In the genomic region with DNA sequence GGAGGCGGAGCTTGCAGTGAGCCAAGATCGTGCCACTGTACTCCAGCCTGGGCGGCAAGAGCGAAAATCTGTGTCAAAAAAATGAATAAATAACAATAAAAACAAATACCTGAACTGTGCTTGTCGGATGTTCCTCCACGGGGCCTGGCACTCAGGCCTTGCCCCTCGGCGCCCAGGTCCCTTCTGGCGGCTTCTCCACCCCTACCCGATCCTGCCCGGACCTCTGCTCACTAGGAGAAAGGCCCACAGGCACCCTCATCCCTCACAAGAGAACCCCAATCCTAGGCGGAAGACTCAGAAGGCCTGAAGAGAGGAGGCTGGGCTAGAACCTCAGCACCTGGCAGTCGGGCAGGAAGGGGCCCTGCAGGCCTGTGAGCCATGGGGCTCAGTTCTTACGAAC, we compare ENCODE assay signal across 9 cellular contexts. TPM values are rescaled to one million over a fixed set of nuclear protein-coding genes. Genes with fewer than 3 reads are reported as not detected.
"Had no signal": no experiment of that assay in that cellular context is flagged by ENCODE, and none has a peak within 500 bp of the region (broad histone marks: within the 10 kb centered on the region; RNA-seq: fewer than 3 reads in every experiment).

No MANE protein-coding gene starts in this region.

- H3K27ac ChIP-seq: HL-60, KMS-11 had no signal

- DNase-seq: IMR-90, KBM-7, KG1 had no signal

- H3K4me1 Mint-ChIP-seq: IgD-negative memory B cell had no signal

- H3K27me3 Mint-ChIP-seq: IgD-negative memory B cell had no signal

- H3K9ac ChIP-seq: KMS-11 had no signal

- FAIRE-seq: HepG2, HTR-8/SVneo, K562 had no signal

- H3K27ac Mint-ChIP-seq: IgD-negative memory B cell had no signal

- ATAC-seq: HepG2, K562 had no signal

- H3K4me3 ChIP-seq: K562 had no signal

RNA-seq across cellular contexts. Expression of a gene that starts 21.0 kb away (rescaled TPM):
- total RNA-seq: HepG2, K562 had no signal
- polyA plus RNA-seq: HepG2, K562 had no signal

RNA-seq across cellular contexts. Expression of a gene that starts 58.8 kb away (rescaled TPM):
- polyA plus RNA-seq: IgD-negative memory B cell had no signal
